In genomic region chr1:203592728-203593127, GRCh38 we compare ENCODE assay signal across 20 cellular contexts. TPM values are rescaled to one million over a fixed set of nuclear protein-coding genes. Genes with fewer than 3 reads are reported as not detected.
DNase-seq lines count a peak whose midpoint lies in the region; ATAC-seq, FAIRE-seq and TF ChIP-seq lines count a peak whose summit lies in the region.
"Had no signal": no experiment of that assay in that cellular context is flagged by ENCODE, and none has a peak within 500 bp of the region (broad histone marks: within the 10 kb centered on the region; RNA-seq: fewer than 3 reads in every experiment).

No MANE protein-coding gene starts in this region.

- no peak overlapping the region for H3K27ac ChIP-seq in astrocyte (ENCODE audit: low read depth, low read length)
- no peak overlapping the region for H3K27ac ChIP-seq in iPS-20b (ENCODE audit: low read length)
- no peak overlapping the region for H3K27ac ChIP-seq in vagina
- H3K27ac ChIP-seq: BLaER1, right atrium auricular region had no signal

- H3K9ac ChIP-seq in astrocyte (ENCODE audit: low read length) (no peak overlapping the region), iPS-20b (ENCODE audit: low read depth, low read length) (peak overlapping the region; percentile 38; the same call in 1 of the 2 replicates)
- H3K9ac ChIP-seq: BLaER1 had no signal

- H3K9me3 ChIP-seq in astrocyte (ENCODE audit: insufficient read depth, low read depth, low read length) = no peaks in the 10 kb centered on the region
- H3K9me3 ChIP-seq in iPS-20b (ENCODE audit: insufficient read depth, low read depth, low read length) = no peaks in the 10 kb centered on the region
- H3K9me3 ChIP-seq in vagina = no peaks in the 10 kb centered on the region
- H3K9me3 ChIP-seq: BLaER1, right atrium auricular region had no signal

- H3K4me1 Mint-ChIP-seq in astrocyte (ENCODE audit: low read depth, unreplicated experiment) = peaks cover 38% of the 10 kb centered on the region
- peaks cover 21% of the 10 kb centered on the region for H3K4me1 Mint-ChIP-seq in progenitor cell of endocrine pancreas (ENCODE audit: low read depth)
- H3K4me1 Mint-ChIP-seq in stimulated activated naive B cell treated with anti-CD40 and anti-IgM and Interleukin-4, amounts not matched to agents 10 μg/mL and 1 μg/mL and 100 μg/mL, for 72 hours = peaks cover 0 to 2% of the 10 kb centered on the region in 2 donors
- H3K4me1 Mint-ChIP-seq: IgD-negative memory B cell had no signal

- TF ChIP-seq POLR2A in vagina (IDR thresholded peaks at IDR 0.05) = no peak

- H3K4me1 ChIP-seq in astrocyte (ENCODE audit: insufficient read depth, low read length) = peaks cover 12% of the 10 kb centered on the region
- H3K4me1 ChIP-seq in iPS-20b (ENCODE audit: insufficient read depth, low read length) = peaks cover 25% of the 10 kb centered on the region; the same call in 1 of the 2 replicates
- peaks cover 8% of the 10 kb centered on the region for H3K4me1 ChIP-seq in vagina

- H3K4me3 ChIP-seq in astrocyte (ENCODE audit: insufficient read depth, low read depth, low read length) (no peak overlapping the region), iPS-20b (ENCODE audit: low read length) (no peak overlapping the region; the same call in 1 of the 2 replicates), vagina (no peak overlapping the region)
- H3K4me3 ChIP-seq: BLaER1, right atrium auricular region had no signal

- H3K27me3 Mint-ChIP-seq in astrocyte (ENCODE audit: low read depth, unreplicated experiment) = peaks cover 12% of the 10 kb centered on the region
- H3K27me3 Mint-ChIP-seq in progenitor cell of endocrine pancreas = peaks cover 18% of the 10 kb centered on the region
- peaks cover 10 to 15% of the 10 kb centered on the region in 2 donors for H3K27me3 Mint-ChIP-seq in stimulated activated naive B cell treated with anti-CD40 and anti-IgM and Interleukin-4, amounts not matched to agents 10 μg/mL and 1 μg/mL and 100 μg/mL, for 72 hours

- H3K79me2 ChIP-seq in astrocyte (ENCODE audit: insufficient read depth, low read length) = no peaks in the 10 kb centered on the region

- TF ChIP-seq CTCF in astrocyte (IDR thresholded peaks at IDR 0.05; ENCODE audit: insufficient read depth, low read depth, low read length) (no peak), progenitor cell of endocrine pancreas (IDR thresholded peaks at IDR 0.05; ENCODE audit: unreplicated experiment) (no peak), vagina (IDR thresholded peaks at IDR 0.05) (no peak)

- FAIRE-seq in astrocyte (lab: Jason Lieb, UNC) = no peak
- FAIRE-seq: kidney, urothelium cell line had no signal

- intact Hi-C loops in vagina (cut with DNase I) = loop anchor here (10.0 kb wide), 1 partner anchor 228 kb away; no protein-coding TSS in a partner anchor

- H3K36me3 Mint-ChIP-seq in astrocyte (ENCODE audit: low read depth, unreplicated experiment) = no peaks in the 10 kb centered on the region
- H3K36me3 Mint-ChIP-seq in progenitor cell of endocrine pancreas (ENCODE audit: insufficient read depth) = no peaks in the 10 kb centered on the region
- H3K36me3 Mint-ChIP-seq in stimulated activated naive B cell treated with anti-CD40 and anti-IgM and Interleukin-4, amounts not matched to agents 10 μg/mL and 1 μg/mL and 100 μg/mL, for 72 hours = no peaks in the 10 kb centered on the region

- no peaks in the 10 kb centered on the region for H3K27me3 ChIP-seq in astrocyte (ENCODE audit: insufficient read depth, low read length)
- no peaks in the 10 kb centered on the region for H3K27me3 ChIP-seq in iPS-20b (ENCODE audit: insufficient read depth, low read length)
- H3K27me3 ChIP-seq in vagina = no peaks in the 10 kb centered on the region
- H3K27me3 ChIP-seq: BLaER1, right atrium auricular region had no signal

- peak; percentile 57 for DNase-seq in GM03348 (ENCODE audit: low spot score)
- DNase-seq in astrocyte (ENCODE audit: low read depth) = no peak
- no peak for DNase-seq in progenitor cell of endocrine pancreas (ENCODE audit: low spot score, unreplicated experiment)
- no peak for DNase-seq in mucosa of gallbladder (ENCODE audit: low spot score)
- no peak for DNase-seq in NCI-H1105 (lab: John Stamatoyannopoulos, UW)
- no peak for DNase-seq in vagina (ENCODE audit: extremely low spot score in 2 of 2)
- no peak for DNase-seq in stimulated activated naive B cell treated with anti-CD40 and anti-IgM and Interleukin-4, amounts not matched to agents 10 μg/mL and 1 μg/mL and 100 μg/mL, for 72 hours
- DNase-seq: activated CD8-positive, alpha-beta memory T cell treated with anti-CD3 and anti-CD28 coated beads, Interleukin-2, amount 50 U/mL, for 48 hours; activated naive CD4-positive, alpha-beta T cell treated with anti-CD3 and anti-CD28 coated beads, Interleukin-2, amount 50 U/mL, for 16 hours; DMS153; effector memory CD4-positive, alpha-beta T cell; kidney; NCI-H1048; stimulated activated CD4-positive, alpha-beta T cell treated with anti-CD3 and anti-CD28 coated beads, Interleukin-4, amount 100 ng/mL, for 4 hours had no signal

- no peaks in the 10 kb centered on the region for H3K36me3 ChIP-seq in astrocyte (ENCODE audit: insufficient read depth, low read length)
- H3K36me3 ChIP-seq in iPS-20b (ENCODE audit: insufficient read depth, low read depth, low read length) = no peaks in the 10 kb centered on the region
- no peaks in the 10 kb centered on the region for H3K36me3 ChIP-seq in vagina
- H3K36me3 ChIP-seq: BLaER1, right atrium auricular region had no signal

- H3K4me3 Mint-ChIP-seq in astrocyte (ENCODE audit: unreplicated experiment) (peak overlapping the region; percentile 22), progenitor cell of endocrine pancreas (ENCODE audit: low read depth) (no peak overlapping the region)
- no peak overlapping the region for H3K4me3 Mint-ChIP-seq in stimulated activated naive B cell treated with anti-CD40 and anti-IgM and Interleukin-4, amounts not matched to agents 10 μg/mL and 1 μg/mL and 100 μg/mL, for 72 hours
- H3K4me3 Mint-ChIP-seq: IgD-negative memory B cell had no signal

- no peak overlapping the region for H2AFZ ChIP-seq in astrocyte (ENCODE audit: low read depth, low read length)

- H3K27ac Mint-ChIP-seq in astrocyte (ENCODE audit: unreplicated experiment) (peak overlapping the region; percentile 55), progenitor cell of endocrine pancreas (peak overlapping the region; percentile 56)
- H3K27ac Mint-ChIP-seq in stimulated activated naive B cell treated with anti-CD40 and anti-IgM and Interleukin-4, amounts not matched to agents 10 μg/mL and 1 μg/mL and 100 μg/mL, for 72 hours = no peak overlapping the region
- H3K27ac Mint-ChIP-seq: IgD-negative memory B cell had no signal

- no peak for ATAC-seq in stimulated activated naive B cell treated with anti-CD40 and anti-IgM and Interleukin-4, amounts not matched to agents 10 μg/mL and 1 μg/mL and 100 μg/mL, for 72 hours (replicated peaks)
- ATAC-seq: Right ventricle myocardium inferior had no signal

- no peak overlapping the region for H3K4me2 ChIP-seq in astrocyte (ENCODE audit: low read length)
- H3K4me2 ChIP-seq: BLaER1 had no signal

- no peaks in the 10 kb centered on the region for H4K20me1 ChIP-seq in astrocyte (ENCODE audit: insufficient read depth, low read length)
- H4K20me1 ChIP-seq: BLaER1 had no signal

- H3K9me3 Mint-ChIP-seq in astrocyte (ENCODE audit: unreplicated experiment) (no peaks in the 10 kb centered on the region), progenitor cell of endocrine pancreas (ENCODE audit: low read depth) (no peaks in the 10 kb centered on the region)
- no peaks in the 10 kb centered on the region for H3K9me3 Mint-ChIP-seq in stimulated activated naive B cell treated with anti-CD40 and anti-IgM and Interleukin-4, amounts not matched to agents 10 μg/mL and 1 μg/mL and 100 μg/mL, for 72 hours
- H3K9me3 Mint-ChIP-seq: IgD-negative memory B cell had no signal

RNA-seq across cellular contexts. Expression of gene ATP2B4, which starts 33.9 kb away (rescaled TPM):
- total RNA-seq in astrocyte (103 and 114 TPM in 2 replicates), progenitor cell of endocrine pancreas (39.2 and 40.8 TPM in 2 replicates), mucosa of gallbladder (107 TPM), vagina (101 TPM)
